In the genomic region with DNA sequence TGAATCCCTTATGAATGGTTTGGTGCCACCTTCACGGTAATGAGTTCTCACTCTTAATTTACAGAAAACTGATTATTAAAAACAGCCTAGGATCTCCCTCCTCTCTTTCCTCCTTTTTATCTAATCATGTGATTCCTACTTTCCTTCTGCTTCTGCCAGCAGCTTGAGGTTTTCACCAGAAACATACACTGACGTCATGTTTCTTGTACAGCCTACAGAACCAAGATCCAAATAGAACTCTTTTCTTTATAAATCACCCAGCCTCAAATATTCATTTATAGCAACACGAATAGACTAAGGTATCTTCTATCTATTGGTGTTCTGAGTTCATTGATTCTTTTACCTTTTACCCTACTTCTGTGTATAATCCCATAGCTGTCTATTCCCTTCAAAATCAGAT, we compare ENCODE assay signal across 9 cellular contexts.
"Had no signal": no experiment of that assay in that cellular context is flagged by ENCODE, and none has a peak within 500 bp of the region (broad histone marks: within the 10 kb centered on the region; RNA-seq: fewer than 3 reads in every experiment).

No MANE protein-coding gene starts in this region.

- DNase-seq: GM23248, GOT3, H7, IMR-90, KBM-7 had no signal

- H3K4me2 ChIP-seq: KMS-11 had no signal

- H3K36me3 ChIP-seq: HAP-1 had no signal

- H2AFZ ChIP-seq: GM23248 had no signal

- H3K9ac ChIP-seq: GM23248, KMS-11 had no signal

- H3K27ac ChIP-seq: GM23248, HL-60, KMS-11 had no signal

- H3K9me3 ChIP-seq: HAP-1 had no signal

- H3K4me3 ChIP-seq: GM23248, HAP-1 had no signal

- ATAC-seq: HCT116 had no signal

- H3K4me1 ChIP-seq: HAP-1 had no signal
